26 cellular contexts compared by ENCODE assay signal in the genomic region with DNA sequence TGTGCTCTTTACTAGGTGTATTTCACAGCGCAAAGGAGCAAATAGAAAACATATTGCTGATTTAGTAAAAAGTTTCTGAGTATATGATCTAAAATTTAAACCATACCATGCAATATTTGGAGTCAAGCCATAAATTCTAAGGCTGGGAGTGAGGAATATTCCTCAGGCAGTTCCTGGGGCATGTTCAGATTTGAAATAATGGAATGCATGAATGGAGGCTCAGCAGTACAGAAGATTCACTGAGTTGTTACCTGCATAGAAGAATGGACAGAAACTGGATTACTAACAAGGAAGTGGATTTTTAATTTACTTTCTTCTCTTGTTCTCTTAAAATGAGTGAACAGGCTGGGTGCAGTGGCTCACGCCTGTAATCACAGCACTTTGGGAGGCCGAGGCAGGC.
"Had no signal": no experiment of that assay in that cellular context is flagged by ENCODE, and none has a peak within 500 bp of the region (broad histone marks: within the 10 kb centered on the region; RNA-seq: fewer than 3 reads in every experiment).

No MANE protein-coding gene starts in this region.

- H3K4me1 ChIP-seq: esophagus muscularis mucosa, gastroesophageal sphincter, testis, upper lobe of left lung had no signal

- DNase-seq: activated CD4-positive, alpha-beta T cell treated with anti-CD3 and anti-CD28 coated beads for 1 hour; activated CD4-positive, alpha-beta T cell treated with anti-CD3 and anti-CD28 coated beads, Interleukin-2, amount 50 U/mL, for 1 hour; activated CD8-positive, alpha-beta T cell treated with anti-CD3 and anti-CD28 coated beads, Interleukin-2, amount 10 ng/mL, durations not matched to agents 7 days and 5 days; activated gamma-delta T cell treated with Interleukin-2 at 50 U/mL for 16 hours; anterior cingulate cortex; caudate nucleus; dermis blood vessel endothelial cell; effector CD8-positive, alpha-beta T cell; head of caudate nucleus; left colon; mesenchymal stem cell; naive B cell; occipital lobe; posterior cingulate gyrus; small intestine; stimulated activated CD4-positive, alpha-beta T cell treated with anti-CD3 and anti-CD28 coated beads, Interleukin-2, amount 100 ng/mL, for 48 hours; stimulated activated CD8-positive, alpha-beta memory T cell treated with anti-CD3 and anti-CD28 coated beads, Interleukin-4, amount 100 ng/mL, for 48 hours; stimulated activated naive B cell treated with anti-CD40 and anti-IgM and Interleukin-4, amounts not matched to agents 10 μg/mL and 1 μg/mL and 100 μg/mL, for 72 hours; T-cell; testis; upper lobe of left lung had no signal

- FAIRE-seq: small intestine, TTC549 had no signal

- H3K4me3 ChIP-seq: body of pancreas, esophagus muscularis mucosa, gastroesophageal sphincter, testis, upper lobe of left lung had no signal

- H3K27me3 ChIP-seq: body of pancreas, esophagus muscularis mucosa, gastroesophageal sphincter, testis, upper lobe of left lung had no signal

- H3K27ac ChIP-seq: esophagus muscularis mucosa, gastroesophageal sphincter, testis, upper lobe of left lung had no signal

- ATAC-seq: activated CD8-positive, alpha-beta T cell treated with anti-CD3 and anti-CD28 coated beads, Interleukin-2, amount 10 ng/mL, durations not matched to agents 7 days and 5 days; gastroesophageal sphincter; left colon; sciatic nerve; stimulated activated naive B cell treated with anti-CD40 and anti-IgM and Interleukin-4, amounts not matched to agents 10 μg/mL and 1 μg/mL and 100 μg/mL, for 72 hours; T-cell had no signal

- H3K9me3 ChIP-seq: body of pancreas, esophagus muscularis mucosa, gastroesophageal sphincter, testis, upper lobe of left lung had no signal

- H3K36me3 ChIP-seq: esophagus muscularis mucosa, gastroesophageal sphincter, upper lobe of left lung had no signal
